In the genomic region with DNA sequence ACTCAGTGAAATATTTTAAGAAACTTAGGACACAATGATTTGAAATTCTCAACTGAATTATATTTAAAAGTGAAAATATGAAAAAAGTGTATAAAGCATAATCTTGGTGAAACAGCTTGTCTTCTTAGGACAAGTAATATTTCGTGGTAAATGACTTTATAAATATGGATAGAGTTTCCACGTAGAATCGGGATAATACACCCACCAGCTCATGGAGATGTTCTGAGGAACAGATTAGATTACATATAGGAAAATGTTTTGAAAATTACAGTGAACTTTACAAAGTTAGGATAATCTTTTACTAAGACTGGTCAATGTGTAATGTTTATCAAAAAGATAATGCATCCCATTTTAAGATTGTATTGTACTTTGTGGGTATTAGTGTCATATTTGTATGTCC, we compare ENCODE assay signal across 26 cellular contexts. TPM values are rescaled to one million over a fixed set of nuclear protein-coding genes. Genes with fewer than 3 reads are reported as not detected.
"Had no signal": no experiment of that assay in that cellular context is flagged by ENCODE, and none has a peak within 500 bp of the region (broad histone marks: within the 10 kb centered on the region; RNA-seq: fewer than 3 reads in every experiment).

No MANE protein-coding gene starts in this region.

- H3K4me1 Mint-ChIP-seq: activated CD4-positive, alpha-beta memory T cell treated with anti-CD3 and anti-CD28 coated beads, Interleukin-2, amount 10 ng/mL, durations not matched to agents 7 days and 5 days; activated naive CD4-positive, alpha-beta T cell treated with anti-CD3 and anti-CD28 coated beads, Interleukin-2, amount 10 ng/mL, durations not matched to agents 7 days and 5 days; activated naive CD8-positive, alpha-beta T cell treated with anti-CD3 and anti-CD28 coated beads for 36 hours had no signal

- H3K36me3 ChIP-seq: brain microvascular endothelial cell, cardiac muscle cell had no signal

- FAIRE-seq: RCC 7860, TTC549 had no signal

- H3K4me3 Mint-ChIP-seq: activated CD4-positive, alpha-beta memory T cell treated with anti-CD3 and anti-CD28 coated beads, Interleukin-2, amount 10 ng/mL, durations not matched to agents 7 days and 5 days; activated naive CD4-positive, alpha-beta T cell treated with anti-CD3 and anti-CD28 coated beads, Interleukin-2, amount 10 ng/mL, durations not matched to agents 7 days and 5 days; activated naive CD8-positive, alpha-beta T cell treated with anti-CD3 and anti-CD28 coated beads for 36 hours; activated T-cell treated with anti-CD3 and anti-CD28 coated beads, Interleukin-2, amount 50 U/mL, for 72 hours had no signal

- ATAC-seq: activated T-cell treated with anti-CD3 and anti-CD28 coated beads, Interleukin-2, amount 50 U/mL, for 72 hours; PC-3 had no signal

- H3K36me3 Mint-ChIP-seq: activated naive CD4-positive, alpha-beta T cell treated with anti-CD3 and anti-CD28 coated beads, Interleukin-2, amount 10 ng/mL, durations not matched to agents 7 days and 5 days; activated naive CD8-positive, alpha-beta T cell treated with anti-CD3 and anti-CD28 coated beads for 36 hours had no signal

- H3K27ac Mint-ChIP-seq: activated CD4-positive, alpha-beta memory T cell treated with anti-CD3 and anti-CD28 coated beads, Interleukin-2, amount 10 ng/mL, durations not matched to agents 7 days and 5 days; activated naive CD4-positive, alpha-beta T cell treated with anti-CD3 and anti-CD28 coated beads, Interleukin-2, amount 10 ng/mL, durations not matched to agents 7 days and 5 days; activated naive CD8-positive, alpha-beta T cell treated with anti-CD3 and anti-CD28 coated beads for 36 hours; activated T-cell treated with anti-CD3 and anti-CD28 coated beads, Interleukin-2, amount 50 U/mL, for 72 hours; activated T-helper 2 cell treated with anti-CD3 and anti-CD28 coated beads, Interferon-gamma antibody, Interleukin-2, Interleukin-4, amounts not matched to agents 10 μg/mL and 5 μg/mL and 100 μg/mL, durations not matched to agents 14 hours and 24 hours and 36 hours had no signal

- H3K27ac ChIP-seq: brain microvascular endothelial cell, cardiac muscle cell had no signal

- H3K27me3 ChIP-seq: brain microvascular endothelial cell, cardiac muscle cell had no signal

- DNase-seq: activated CD4-positive, alpha-beta memory T cell treated with anti-CD3 and anti-CD28 coated beads, Interleukin-2, amount 10 ng/mL, durations not matched to agents 7 days and 5 days; activated CD4-positive, alpha-beta T cell treated with anti-CD3 and anti-CD28 coated beads, Interleukin-2, amount 50 U/mL, for 1 hour; activated CD4-positive, CD25-positive, alpha-beta regulatory T cell; activated gamma-delta T cell treated with Interleukin-2 at 50 U/mL for 16 hours; activated naive CD4-positive, alpha-beta T cell treated with anti-CD3 and anti-CD28 coated beads, Interleukin-2, amount 10 ng/mL, durations not matched to agents 7 days and 5 days; activated naive CD8-positive, alpha-beta T cell treated with anti-CD3 and anti-CD28 coated beads for 36 hours; activated T-cell treated with anti-CD3 and anti-CD28 coated beads for 4 hours; activated T-cell treated with anti-CD3 and anti-CD28 coated beads, Interleukin-2, amount 50 U/mL, for 72 hours; brain microvascular endothelial cell; Karpas-422; NCI-H1092; NCI-H1417; NCI-H1930; NCI-H345; NCI-H510A; PC-3; SHP77 treated with DMSO at 0.1 percent for 48 hours; T-helper 2 cell; T1000 had no signal

- H3K4me3 ChIP-seq: cardiac muscle cell had no signal

- H3K9me3 Mint-ChIP-seq: activated CD4-positive, alpha-beta memory T cell treated with anti-CD3 and anti-CD28 coated beads, Interleukin-2, amount 10 ng/mL, durations not matched to agents 7 days and 5 days; activated naive CD8-positive, alpha-beta T cell treated with anti-CD3 and anti-CD28 coated beads for 36 hours; activated T-cell treated with anti-CD3 and anti-CD28 coated beads, Interleukin-2, amount 50 U/mL, for 72 hours; activated T-helper 2 cell treated with anti-CD3 and anti-CD28 coated beads, Interferon-gamma antibody, Interleukin-2, Interleukin-4, amounts not matched to agents 10 μg/mL and 5 μg/mL and 100 μg/mL, durations not matched to agents 14 hours and 24 hours and 36 hours had no signal

- H3K27me3 Mint-ChIP-seq: activated CD4-positive, alpha-beta memory T cell treated with anti-CD3 and anti-CD28 coated beads, Interleukin-2, amount 10 ng/mL, durations not matched to agents 7 days and 5 days; activated naive CD4-positive, alpha-beta T cell treated with anti-CD3 and anti-CD28 coated beads, Interleukin-2, amount 10 ng/mL, durations not matched to agents 7 days and 5 days; activated naive CD8-positive, alpha-beta T cell treated with anti-CD3 and anti-CD28 coated beads for 36 hours had no signal

RNA-seq across cellular contexts. Expression of gene MYF6, which starts 25.6 kb away (rescaled TPM):
- total RNA-seq: activated CD4-positive, alpha-beta memory T cell treated with anti-CD3 and anti-CD28 coated beads, Interleukin-2, amount 10 ng/mL, durations not matched to agents 7 days and 5 days; activated CD8-positive, alpha-beta memory T cell treated with anti-CD3 and anti-CD28 coated beads for 36 hours; activated naive CD8-positive, alpha-beta T cell treated with anti-CD3 and anti-CD28 coated beads for 36 hours; activated T-cell treated with anti-CD3 and anti-CD28 coated beads, Interleukin-2, amount 50 U/mL, for 72 hours; activated T-helper 2 cell treated with anti-CD3 and anti-CD28 coated beads, Interferon-gamma antibody, Interleukin-2, Interleukin-4, amounts not matched to agents 10 μg/mL and 5 μg/mL and 100 μg/mL, durations not matched to agents 14 hours and 24 hours and 36 hours; cardiac muscle cell; PC-3; SK-MEL-5 had no signal
- polyA plus RNA-seq: cardiac muscle cell had no signal

RNA-seq across cellular contexts. Expression of gene MYF5, which starts 34.9 kb away (rescaled TPM):
- total RNA-seq: activated CD4-positive, alpha-beta memory T cell treated with anti-CD3 and anti-CD28 coated beads, Interleukin-2, amount 10 ng/mL, durations not matched to agents 7 days and 5 days; activated CD8-positive, alpha-beta memory T cell treated with anti-CD3 and anti-CD28 coated beads for 36 hours; activated naive CD8-positive, alpha-beta T cell treated with anti-CD3 and anti-CD28 coated beads for 36 hours; activated T-cell treated with anti-CD3 and anti-CD28 coated beads, Interleukin-2, amount 50 U/mL, for 72 hours; activated T-helper 2 cell treated with anti-CD3 and anti-CD28 coated beads, Interferon-gamma antibody, Interleukin-2, Interleukin-4, amounts not matched to agents 10 μg/mL and 5 μg/mL and 100 μg/mL, durations not matched to agents 14 hours and 24 hours and 36 hours; cardiac muscle cell; PC-3; SK-MEL-5 had no signal
- polyA plus RNA-seq: adipose tissue, cardiac muscle cell had no signal
